18 cellular contexts compared by ENCODE assay signal in the genomic region with DNA sequence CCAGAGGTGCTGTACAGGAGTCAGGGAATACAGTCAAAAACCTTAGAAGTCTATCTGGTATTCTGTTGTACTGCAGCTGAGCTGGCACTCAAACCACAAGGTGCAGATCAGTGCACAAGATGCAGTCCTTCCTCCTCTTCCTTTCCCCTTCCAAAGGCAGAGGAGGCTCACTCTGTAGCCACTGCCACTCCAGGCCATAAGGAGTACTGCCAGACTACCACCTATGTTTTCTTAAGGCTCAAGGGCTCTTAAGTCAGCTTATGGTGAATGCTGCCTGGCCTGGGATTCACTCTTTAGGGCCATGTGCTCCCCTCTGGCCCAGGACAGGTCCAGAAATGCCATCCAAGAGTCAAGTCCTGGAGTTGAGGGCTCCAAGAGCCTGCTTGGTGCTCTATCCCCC.
DNase-seq lines count a peak whose midpoint lies in the region; ATAC-seq and TF ChIP-seq lines count a peak whose summit lies in the region.
"Had no signal": no experiment of that assay in that cellular context is flagged by ENCODE, and none has a peak within 500 bp of the region (broad histone marks: within the 10 kb centered on the region; RNA-seq: fewer than 3 reads in every experiment).

No MANE protein-coding gene starts in this region.

- H3K36me3 ChIP-seq in left lung = no peaks in the 10 kb centered on the region
- no peaks in the 10 kb centered on the region for H3K36me3 ChIP-seq in upper lobe of right lung
- H3K36me3 ChIP-seq in H7 (replicated peaks; ENCODE audit: control insufficient read depth, insufficient read depth, low read length) = no peaks in the 10 kb centered on the region

- intact Hi-C loops in activated CD4-positive, alpha-beta T cell treated with anti-CD3 and anti-CD28 coated beads, Interleukin-2, amount 10 ng/mL, durations not matched to agents 24 days and 14 days (cut with micrococcal nuclease) = loop anchor here (1.0 kb wide), 1 partner anchor 24 kb away; no protein-coding TSS in a partner anchor
- intact Hi-C loops in left lung (cut with DNase I) (no loop called here), upper lobe of right lung (cut with DNase I) (no loop called here)

- TF ChIP-seq CTCF in left lung (IDR thresholded peaks at IDR 0.05) (no peak), upper lobe of right lung (IDR thresholded peaks at IDR 0.05) (no peak)

- H3K4me3 Mint-ChIP-seq in activated CD4-positive, alpha-beta T cell treated with anti-CD3 and anti-CD28 coated beads, Interleukin-2, amount 10 ng/mL, durations not matched to agents 24 days and 14 days = no peak overlapping the region
- H3K4me3 Mint-ChIP-seq: B cell had no signal

- H3K9me3 ChIP-seq in left lung (peaks cover 4 to 42% of the 10 kb centered on the region in 2 donors), upper lobe of right lung (peaks cover 9% of the 10 kb centered on the region)

- H3K4me3 ChIP-seq in left lung (no peak overlapping the region), upper lobe of right lung (no peak overlapping the region), H7 (ENCODE audit: insufficient read depth, low read depth, low read length) (no peak overlapping the region)
- H3K4me3 ChIP-seq: SK-N-MC had no signal

- peak; percentile 93 for ATAC-seq in left lung
- peak; percentile 77 for ATAC-seq in upper lobe of right lung
- no peak for ATAC-seq in HG03565 (IDR thresholded peaks at IDR 0.05; ENCODE audit: unreplicated experiment)

- H3K27ac ChIP-seq in left lung (no peak overlapping the region), upper lobe of right lung (no peak overlapping the region)
- H3K27ac ChIP-seq: SK-N-MC had no signal

- DNase-seq in activated CD4-positive, alpha-beta T cell treated with anti-CD3 and anti-CD28 coated beads, Interleukin-2, amount 10 ng/mL, durations not matched to agents 24 days and 14 days = peak; percentile 52
- DNase-seq in activated CD4-positive, alpha-beta T cell treated with anti-CD3 and anti-CD28 coated beads, Interleukin-2, amount 50 U/mL, for 1 hour = no peak
- DNase-seq in ecto neural progenitor cell (ENCODE audit: low spot score) = peak; percentile 38
- no peak for DNase-seq in left lung
- no peak for DNase-seq in upper lobe of right lung
- no peak for DNase-seq in NCI-H1105 (lab: John Stamatoyannopoulos, UW)
- DNase-seq in H7 = no peak
- DNase-seq: GF-D8; HCEC 1CT; KG1; NCI-H1417 treated with DMSO at 0.1 percent for 48 hours; NCI-H1930; NCI-H526 treated with DMSO at 0.1 percent for 48 hours; NK-92 treated with Interleukin-12 subunit alpha and Interleukin-12 subunit beta, amount 100 ng/mL, for 24 hours; SHP77 had no signal

- peaks cover 26% of the 10 kb centered on the region for H3K4me1 Mint-ChIP-seq in activated CD4-positive, alpha-beta T cell treated with anti-CD3 and anti-CD28 coated beads, Interleukin-2, amount 10 ng/mL, durations not matched to agents 24 days and 14 days
- H3K4me1 Mint-ChIP-seq: B cell had no signal

- H3K9me3 Mint-ChIP-seq in activated CD4-positive, alpha-beta T cell treated with anti-CD3 and anti-CD28 coated beads, Interleukin-2, amount 10 ng/mL, durations not matched to agents 24 days and 14 days = peaks cover 46% of the 10 kb centered on the region

- peaks cover 5% of the 10 kb centered on the region for H3K27me3 Mint-ChIP-seq in activated CD4-positive, alpha-beta T cell treated with anti-CD3 and anti-CD28 coated beads, Interleukin-2, amount 10 ng/mL, durations not matched to agents 24 days and 14 days
- H3K27me3 Mint-ChIP-seq: B cell had no signal

- no peaks in the 10 kb centered on the region for H3K27me3 ChIP-seq in left lung
- no peaks in the 10 kb centered on the region for H3K27me3 ChIP-seq in upper lobe of right lung
- no peaks in the 10 kb centered on the region for H3K27me3 ChIP-seq in H7 (ENCODE audit: control insufficient read depth, insufficient read depth, low read length)

- H3K4me1 ChIP-seq in left lung (no peaks in the 10 kb centered on the region), upper lobe of right lung (no peaks in the 10 kb centered on the region)

- no peak overlapping the region for H3K27ac Mint-ChIP-seq in activated CD4-positive, alpha-beta T cell treated with anti-CD3 and anti-CD28 coated beads, Interleukin-2, amount 10 ng/mL, durations not matched to agents 24 days and 14 days
- H3K27ac Mint-ChIP-seq: B cell had no signal

- H3K36me3 Mint-ChIP-seq in activated CD4-positive, alpha-beta T cell treated with anti-CD3 and anti-CD28 coated beads, Interleukin-2, amount 10 ng/mL, durations not matched to agents 24 days and 14 days (ENCODE audit: low read depth) = peaks cover 25% of the 10 kb centered on the region

Comparison
In these comparisons a context has a peak if more than half of its experiments do, and no peak if none do; other contexts are left out.
1. DNase-seq: peak in activated CD4-positive, alpha-beta T cell treated with anti-CD3 and anti-CD28 coated beads, Interleukin-2, amount 10 ng/mL, durations not matched to agents 24 days and 14 days (single experiment) and ecto neural progenitor cell (single experiment); none in activated CD4-positive, alpha-beta T cell treated with anti-CD3 and anti-CD28 coated beads, Interleukin-2, amount 50 U/mL, for 1 hour (single experiment), left lung (0 of 2), upper lobe of right lung (single experiment), NCI-H1105 (single experiment) and H7 (single experiment).